Comparison of ENCODE assay signal across 8 cellular contexts in genomic region chr11:133934599-133935550, GRCh38. TPM values are rescaled to one million over a fixed set of nuclear protein-coding genes. Genes with fewer than 3 reads are reported as not detected.
DNase-seq lines count a peak whose midpoint lies in the region; ATAC-seq and TF ChIP-seq lines count a peak whose summit lies in the region.

No MANE protein-coding gene starts in this region.

- no peaks in the 10 kb centered on the region for H4K20me1 ChIP-seq in PC-9 (ENCODE audit: insufficient read depth)

- no peak for TF ChIP-seq POLR2A in ovary (IDR thresholded peaks at IDR 0.05)

- CTCF ChIA-PET in PC-9 (lab: Charles Lee) = no interaction called here

- H3F3A ChIP-seq in PC-9 (ENCODE audit: insufficient read depth, low read depth) = no peaks in the 10 kb centered on the region

- H3K36me3 ChIP-seq in BE2C (peaks cover 83% of the 10 kb centered on the region), brain microvascular endothelial cell (replicated peaks) (no peaks in the 10 kb centered on the region), ovary (no peaks in the 10 kb centered on the region), PC-9 (ENCODE audit: low read depth) (no peaks in the 10 kb centered on the region)

- no peak for ATAC-seq in GM21367 (IDR thresholded peaks at IDR 0.05; ENCODE audit: unreplicated experiment)

- no peaks in the 10 kb centered on the region for H3K9me2 ChIP-seq in PC-9 (ENCODE audit: insufficient read depth)

- no peaks in the 10 kb centered on the region for H3K79me2 ChIP-seq in PC-9 (ENCODE audit: low read depth)

- TF ChIP-seq EP300 in ovary (IDR thresholded peaks at IDR 0.05) = no peak

- H3K9me3 ChIP-seq in BE2C (no peaks in the 10 kb centered on the region), ovary (no peaks in the 10 kb centered on the region), PC-9 (ENCODE audit: insufficient read depth, low read depth) (no peaks in the 10 kb centered on the region)

- WGBS in ovary, 3 donors = 79 to 83% (median 81%) methylated on average over 33 of the region's 33 CpGs

- H3K27me3 ChIP-seq in BE2C (no peaks in the 10 kb centered on the region), brain microvascular endothelial cell (replicated peaks) (no peaks in the 10 kb centered on the region), ovary (no peaks in the 10 kb centered on the region), PC-9 (ENCODE audit: insufficient read depth, low read depth) (peaks cover 89% of the 10 kb centered on the region)

- H3K4me3 ChIP-seq in BE2C (ENCODE audit: low read depth, low read length) (peak overlapping the region; percentile 12; the same call in 1 of the 2 replicates), brain microvascular endothelial cell (ENCODE audit: low read depth, low read length) (no peak overlapping the region), ovary (no peak overlapping the region), PC-9 (no peak overlapping the region)

- no peak overlapping the region for H3K4me2 ChIP-seq in PC-9

- POLR2A ChIA-PET in PC-9 (lab: Charles Lee; ENCODE audit: unreplicated experiment) = no interaction called here

- no TSS peak for BruUV-seq in PC-9 (replicated peaks; lab: Mats Ljungman, UMichigan)

- intact Hi-C loops in ovary (cut with DNase I) = no loop called here
- intact Hi-C loops in PC-9 (cut with micrococcal nuclease; ENCODE audit: unreplicated experiment) = no loop called here

- TF ChIP-seq CTCF in BE2C (IDR thresholded peaks at IDR 0.05; ENCODE audit: low read depth, low read length) (peak; percentile 40), brain microvascular endothelial cell (IDR thresholded peaks at IDR 0.05; ENCODE audit: low read depth, low read length, missing control alignments) (no peak), ovary (IDR thresholded peaks at IDR 0.05) (no peak), PC-9 (conservative IDR thresholded peaks at IDR 0.05) (no peak)

- in situ Hi-C loops in brain microvascular endothelial cell (cut with HindIII; ENCODE audit: low pct_ligation_motif_present, low sequenced_read_pairs) = no loop called here

- peaks cover 56% of the 10 kb centered on the region for H3K4me1 ChIP-seq in BE2C
- no peaks in the 10 kb centered on the region for H3K4me1 ChIP-seq in ovary (ENCODE audit: insufficient read depth)
- H3K4me1 ChIP-seq in PC-9 (replicated peaks; ENCODE audit: insufficient read depth) = no peaks in the 10 kb centered on the region

- H3K27ac ChIP-seq in brain microvascular endothelial cell (no peak overlapping the region), ovary (no peak overlapping the region), PC-9 (no peak overlapping the region)

- H2AFZ ChIP-seq in PC-9 = no peak overlapping the region

- DNase-seq in BE2C = peak; percentile 83
- peak; percentile 55 for DNase-seq in M059J (ENCODE audit: low read depth)
- peak; percentile 56 for DNase-seq in brain microvascular endothelial cell
- DNase-seq in lung microvascular endothelial cell (ENCODE audit: low read depth in 2 of 2) = peak; percentile 6 to 32
- no peak for DNase-seq in ovary
- no peak for DNase-seq in GDM1 (lab: John Stamatoyannopoulos, UW)
- no peak for DNase-seq in PC-9

RNA-seq across cellular contexts. Expression of gene IGSF9B, which starts 21.9 kb away (rescaled TPM):
- 112 TPM for polyA plus RNA-seq in BE2C (2012; ENCODE audit: insufficient read depth, insufficient read length, low read depth)
- 0.02 TPM in 1 of 2 replicates, not detected in the other for total RNA-seq in M059J (2014; rRNA removed; shearing (Covaris generic))
- not detected in 2 replicates for total RNA-seq in lung microvascular endothelial cell
- total RNA-seq in ovary = 10 to 100 TPM in 2 of 7 donors, 1 to 10 TPM in 4, under 1 TPM in 1; 0.48 to 15.4 (median 8.8) TPM
- polyA plus RNA-seq in ovary = 1 to 10 TPM; 1.7 to 4.2 TPM
- not detected in 2 replicates for total RNA-seq in PC-9 (2021)

Comparison
In these comparisons a context has a peak if more than half of its experiments do, and no peak if none do; other contexts are left out.
1. DNase-seq: peak in BE2C (single experiment), M059J (single experiment), brain microvascular endothelial cell (single experiment) and lung microvascular endothelial cell (2 of 2); none in ovary (0 of 5), GDM1 (single experiment) and PC-9 (0 of 2).